17 cellular contexts compared by ENCODE assay signal in genomic region chr5:1356873-1357787, GRCh38.
"Had no signal": no experiment of that assay in that cellular context is flagged by ENCODE, and none has a peak within 500 bp of the region (broad histone marks: within the 10 kb centered on the region; RNA-seq: fewer than 3 reads in every experiment).

No MANE protein-coding gene starts in this region.

- H3K27me3 ChIP-seq: thyroid gland had no signal

- H3K4me1 ChIP-seq: esophagus muscularis mucosa, gastrocnemius medialis, psoas muscle, suprapubic skin, thyroid gland had no signal

- FAIRE-seq: colon, urothelium cell line had no signal

- H3K4me3 ChIP-seq: esophagus muscularis mucosa, gastrocnemius medialis, psoas muscle, suprapubic skin, thyroid gland had no signal

- DNase-seq: effector memory CD8-positive, alpha-beta T cell; gastrocnemius medialis; immature natural killer cell; mesendoderm; naive thymus-derived CD4-positive, alpha-beta T cell; nephron progenitor cell; psoas muscle; retina; stimulated activated CD4-positive, alpha-beta T cell treated with anti-CD3 and anti-CD28 coated beads, Interleukin-12 subunit alpha, Interleukin-12 subunit beta, amount 100 ng/mL, for 4 hours; stimulated activated naive CD4-positive, alpha-beta T cell treated with Interleukin-2 at 50 U/mL for 16 hours; thyroid gland had no signal

- ATAC-seq: effector memory CD8-positive, alpha-beta T cell; gastrocnemius medialis; naive thymus-derived CD4-positive, alpha-beta T cell; psoas muscle; sciatic nerve had no signal

- H3K27ac ChIP-seq: epithelial cell of prostate, esophagus muscularis mucosa, gastrocnemius medialis, psoas muscle, suprapubic skin, thyroid gland had no signal

- H3K36me3 ChIP-seq: esophagus muscularis mucosa, gastrocnemius medialis, suprapubic skin, thyroid gland had no signal

- H3K9me3 ChIP-seq: esophagus muscularis mucosa, gastrocnemius medialis, psoas muscle, suprapubic skin, thyroid gland had no signal
